In the genomic region with DNA sequence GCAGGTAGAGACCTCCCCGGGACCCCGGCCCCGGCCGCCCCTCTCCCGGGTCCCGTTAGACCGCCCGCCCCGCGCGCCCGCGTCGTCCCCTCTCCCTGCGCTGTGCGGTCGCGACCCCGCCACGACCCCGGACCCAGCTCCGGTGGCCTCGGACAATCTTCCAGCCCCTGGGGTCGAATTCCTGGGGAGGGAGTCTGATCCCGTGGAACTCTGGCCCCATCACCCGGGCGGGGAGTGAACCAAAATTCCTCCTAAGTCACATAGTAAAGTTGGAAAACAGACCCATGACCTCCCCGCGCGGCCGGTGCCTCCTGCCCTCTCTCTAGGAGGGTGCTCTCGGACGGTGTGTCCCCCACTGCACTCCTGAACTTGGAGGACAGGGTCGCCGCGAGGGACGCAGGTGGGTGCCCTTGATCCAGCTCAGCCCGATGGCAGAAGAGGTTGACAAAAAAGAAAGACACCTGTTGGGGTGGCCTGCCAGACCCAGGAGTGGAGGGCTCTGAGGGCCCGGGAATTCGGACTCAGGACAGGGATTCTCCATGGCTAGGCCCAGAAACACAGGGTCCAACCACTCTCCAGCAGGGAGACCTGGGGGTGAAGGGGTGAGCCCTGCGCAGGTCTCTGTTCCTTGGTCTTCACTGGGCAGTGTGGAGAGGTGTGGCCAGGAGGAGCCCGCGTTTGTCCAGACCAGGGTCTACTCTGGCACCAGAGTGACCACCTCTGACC, we compare ENCODE assay signal across 8 cellular contexts. TPM values are rescaled to one million over a fixed set of nuclear protein-coding genes. Genes with fewer than 3 reads are reported as not detected.
A peak's percentile ranks its signal among the peaks of the same experiment; 100 is the strongest.
DNase-seq lines count a peak whose midpoint lies in the region; ATAC-seq, FAIRE-seq and TF ChIP-seq lines count a peak whose summit lies in the region.

No MANE protein-coding gene starts in this region.

- peaks cover 0 to 3% of the 10 kb centered on the region in 2 donors for H3K36me3 Mint-ChIP-seq in stimulated activated naive B cell treated with anti-CD40 and anti-IgM and Interleukin-4, amounts not matched to agents 10 μg/mL and 1 μg/mL and 100 μg/mL, for 72 hours

- in situ Hi-C loops in astrocyte of the cerebellum (cut with HindIII; ENCODE audit: low sequenced_read_pairs) = no loop called here

- H4K20me1 ChIP-seq in keratinocyte (ENCODE audit: control insufficient read depth, extremely low read depth, insufficient read depth, low read length) = no peaks in the 10 kb centered on the region

- H3K27me3 ChIP-seq in keratinocyte (ENCODE audit: control insufficient read depth, extremely low read depth, insufficient read depth, low read length) (no peaks in the 10 kb centered on the region), WERI-Rb-1 (ENCODE audit: insufficient read depth, low read depth, severe bottlenecking) (no peaks in the 10 kb centered on the region)

- H3K27ac ChIP-seq in keratinocyte (ENCODE audit: control insufficient read depth, insufficient read depth, low read length) (no peak overlapping the region), WERI-Rb-1 (no peak overlapping the region)

- no peak for DNase-seq in astrocyte of the cerebellum (ENCODE audit: low read depth)
- no peak for DNase-seq in keratinocyte (ENCODE audit: low read depth, low spot score)
- DNase-seq in stimulated activated naive B cell treated with anti-CD40 and anti-IgM and Interleukin-4, amounts not matched to agents 10 μg/mL and 1 μg/mL and 100 μg/mL, for 72 hours = no peak
- no peak for DNase-seq in HUDEP-2 (lab: John Stamatoyannopoulos, UW; ENCODE audit: unreplicated experiment in 76 of 76)
- no peak for DNase-seq in WERI-Rb-1

- no peak for FAIRE-seq in keratinocyte (lab: Jason Lieb, UNC)

- H3K27me3 Mint-ChIP-seq in stimulated activated naive B cell treated with anti-CD40 and anti-IgM and Interleukin-4, amounts not matched to agents 10 μg/mL and 1 μg/mL and 100 μg/mL, for 72 hours = peaks cover 5 to 24% of the 10 kb centered on the region in 2 donors

- H3K4me1 Mint-ChIP-seq in stimulated activated naive B cell treated with anti-CD40 and anti-IgM and Interleukin-4, amounts not matched to agents 10 μg/mL and 1 μg/mL and 100 μg/mL, for 72 hours = peaks cover 29 to 49% of the 10 kb centered on the region in 2 donors

- H3K4me2 ChIP-seq in keratinocyte (ENCODE audit: control insufficient read depth, extremely low read depth, insufficient read depth, low read depth, low read length) = peak overlapping the region; percentile 76

- H3K4me3 ChIP-seq in astrocyte of the cerebellum (ENCODE audit: low read depth, low read length) (peak overlapping the region; percentile 49), keratinocyte (ENCODE audit: control insufficient read depth in 2 of 3, extremely low read depth in 1 of 3, insufficient read depth in 2 of 3, low read depth in 1 of 3, low read length in 3 of 3) (peak overlapping the region; percentile 53 to 63 (median 59)), WERI-Rb-1 (ENCODE audit: low read depth, low read length) (no peak overlapping the region)

- ATAC-seq in HG02642 (IDR thresholded peaks at IDR 0.05; ENCODE audit: poor library complexity, unreplicated experiment) (peak; percentile 5), HG03139 (IDR thresholded peaks at IDR 0.05; ENCODE audit: unreplicated experiment) (no peak), HG03457 (IDR thresholded peaks at IDR 0.05; ENCODE audit: unreplicated experiment) (no peak)
- no peak for ATAC-seq in stimulated activated naive B cell treated with anti-CD40 and anti-IgM and Interleukin-4, amounts not matched to agents 10 μg/mL and 1 μg/mL and 100 μg/mL, for 72 hours (replicated peaks)

- dilution Hi-C loops in keratinocyte (cut with MboI; ENCODE audit: extremely low pct_ligation_motif_present, low sequenced_read_pairs) = no loop called here

- H3K9ac ChIP-seq in keratinocyte (ENCODE audit: control insufficient read depth, extremely low read depth, insufficient read depth, low read length) = peak overlapping the region; percentile 43

- no peaks in the 10 kb centered on the region for H3K9me3 ChIP-seq in keratinocyte (ENCODE audit: control insufficient read depth, low read depth, low read length)
- H3K9me3 ChIP-seq in WERI-Rb-1 (ENCODE audit: severe bottlenecking) = no peaks in the 10 kb centered on the region

- H3K9me3 Mint-ChIP-seq in stimulated activated naive B cell treated with anti-CD40 and anti-IgM and Interleukin-4, amounts not matched to agents 10 μg/mL and 1 μg/mL and 100 μg/mL, for 72 hours = no peaks in the 10 kb centered on the region

- no peaks in the 10 kb centered on the region for H3K79me2 ChIP-seq in keratinocyte (ENCODE audit: control insufficient read depth, insufficient read depth, low read length)

- H3K9me1 ChIP-seq in keratinocyte (ENCODE audit: control insufficient read depth, extremely low read depth, insufficient read depth, low read length) = no peaks in the 10 kb centered on the region

- peak overlapping the region; percentile 79 for H3K27ac Mint-ChIP-seq in stimulated activated naive B cell treated with anti-CD40 and anti-IgM and Interleukin-4, amounts not matched to agents 10 μg/mL and 1 μg/mL and 100 μg/mL, for 72 hours

- peak overlapping the region; percentile 80 to 83 for H3K4me3 Mint-ChIP-seq in stimulated activated naive B cell treated with anti-CD40 and anti-IgM and Interleukin-4, amounts not matched to agents 10 μg/mL and 1 μg/mL and 100 μg/mL, for 72 hours

- TF ChIP-seq CTCF in astrocyte of the cerebellum (IDR thresholded peaks at IDR 0.05; ENCODE audit: low read depth, low read length, missing control alignments) (no peak), keratinocyte (optimal IDR thresholded peaks at IDR 0.05 in 1 of 3, IDR thresholded peaks at IDR 0.05 in 1 of 3, conservative IDR thresholded peaks at IDR 0.05 in 1 of 3; ENCODE audit: extremely low read depth in 1 of 3, insufficient read depth in 2 of 3, low read length in 3 of 3) (peak in 2 of 3 experiments; percentile 37 to 54), WERI-Rb-1 (IDR thresholded peaks at IDR 0.05; ENCODE audit: low read depth, low read length) (no peak)

- H3K4me1 ChIP-seq in keratinocyte (ENCODE audit: control insufficient read depth, extremely low read depth, insufficient read depth, low read length) = peaks cover 19% of the 10 kb centered on the region

- no peak overlapping the region for H2AFZ ChIP-seq in keratinocyte (ENCODE audit: control insufficient read depth, low read length)

- H3K36me3 ChIP-seq in keratinocyte (ENCODE audit: control insufficient read depth in 2 of 2, extremely low read depth in 1 of 2, insufficient read depth in 2 of 2, low read length in 2 of 2) = no peaks in the 10 kb centered on the region
- no peaks in the 10 kb centered on the region for H3K36me3 ChIP-seq in WERI-Rb-1

RNA-seq across cellular contexts. Expression of a gene that starts 0.5 kb away (rescaled TPM):
- polyA plus RNA-seq in keratinocyte = 7.0 to 22.8 TPM (median 7.0 TPM) in 3 replicates
- 29.1 TPM for polyA plus RNA-seq in keratinocyte (2011; ENCODE audit: low read depth)
- 13.1 and 16.6 TPM in 2 replicates for polyA plus RNA-seq in keratinocyte (2011; cell fraction: cytosol; rRNA removed)
- polyA plus RNA-seq in keratinocyte (2011; cell fraction: nucleus; rRNA removed) = 105 and 147 TPM in 2 replicates
- polyA plus RNA-seq in keratinocyte (2012; ENCODE audit: low replicate concordance) = 8.6 and 128 TPM in 2 replicates
- 7.5 to 15.6 TPM (median 14.2 TPM) in 3 replicates for polyA minus RNA-seq in keratinocyte
- 13.2 TPM for polyA minus RNA-seq in keratinocyte (2011; cell fraction: cytosol; rRNA and poly(A)+ RNA removed)
- 33.8 and 40.9 TPM in 2 replicates for polyA minus RNA-seq in keratinocyte (2011; cell fraction: nucleus; rRNA and poly(A)+ RNA removed)

RNA-seq across cellular contexts. Expression of a gene that starts 29.8 kb away (rescaled TPM):
- polyA plus RNA-seq in keratinocyte = 105 to 237 TPM (median 156 TPM) in 3 replicates
- 301 TPM for polyA plus RNA-seq in keratinocyte (2011; ENCODE audit: low read depth)
- 85.0 and 142 TPM in 2 replicates for polyA plus RNA-seq in keratinocyte (2011; cell fraction: cytosol; rRNA removed)
- 241 and 336 TPM in 2 replicates for polyA plus RNA-seq in keratinocyte (2011; cell fraction: nucleus; rRNA removed)
- 139 and 235 TPM in 2 replicates for polyA plus RNA-seq in keratinocyte (2012; ENCODE audit: low replicate concordance)
- polyA minus RNA-seq in keratinocyte = 75.7 to 233 TPM (median 111 TPM) in 3 replicates
- polyA minus RNA-seq in keratinocyte (2011; cell fraction: cytosol; rRNA and poly(A)+ RNA removed) = 164 TPM
- 148 and 203 TPM in 2 replicates for polyA minus RNA-seq in keratinocyte (2011; cell fraction: nucleus; rRNA and poly(A)+ RNA removed)

RNA-seq across cellular contexts. Expression of a gene that starts 34.1 kb away (rescaled TPM):
- polyA plus RNA-seq in keratinocyte = 0.12 to 0.13 TPM in 2 of 3 replicates, not detected in the other
- 1.0 TPM for polyA plus RNA-seq in keratinocyte (2011; ENCODE audit: low read depth)
- not detected in 2 replicates for polyA plus RNA-seq in keratinocyte (2011; cell fraction: cytosol; rRNA removed)
- 0.29 TPM in 1 of 2 replicates, not detected in the other for polyA plus RNA-seq in keratinocyte (2011; cell fraction: nucleus; rRNA removed)
- polyA plus RNA-seq in keratinocyte (2012; ENCODE audit: low replicate concordance) = not detected in 2 replicates
- not detected in 3 replicates for polyA minus RNA-seq in keratinocyte
- polyA minus RNA-seq in keratinocyte (2011; cell fraction: cytosol; rRNA and poly(A)+ RNA removed) = not detected
- not detected in 2 replicates for polyA minus RNA-seq in keratinocyte (2011; cell fraction: nucleus; rRNA and poly(A)+ RNA removed)

RNA-seq across cellular contexts. Expression of a gene that starts 41.8 kb away (rescaled TPM):
- polyA plus RNA-seq in keratinocyte = 23.6 to 63.8 TPM (median 26.3 TPM) in 3 replicates
- 36.6 TPM for polyA plus RNA-seq in keratinocyte (2011; ENCODE audit: low read depth)
- polyA plus RNA-seq in keratinocyte (2011; cell fraction: cytosol; rRNA removed) = 20.3 and 27.6 TPM in 2 replicates
- polyA plus RNA-seq in keratinocyte (2011; cell fraction: nucleus; rRNA removed) = 116 and 156 TPM in 2 replicates
- 70.1 and 304 TPM in 2 replicates for polyA plus RNA-seq in keratinocyte (2012; ENCODE audit: low replicate concordance)
- 28.0 to 109 TPM (median 28.7 TPM) in 3 replicates for polyA minus RNA-seq in keratinocyte
- polyA minus RNA-seq in keratinocyte (2011; cell fraction: cytosol; rRNA and poly(A)+ RNA removed) = 24.2 TPM
- 82.8 and 93.0 TPM in 2 replicates for polyA minus RNA-seq in keratinocyte (2011; cell fraction: nucleus; rRNA and poly(A)+ RNA removed)

Comparison
In these comparisons a context has a peak if more than half of its experiments do, and no peak if none do; other contexts are left out.
1. CTCF ChIP-seq: peak in keratinocyte (2 of 3); none in astrocyte of the cerebellum (single experiment) and WERI-Rb-1 (single experiment).